In the genomic region with DNA sequence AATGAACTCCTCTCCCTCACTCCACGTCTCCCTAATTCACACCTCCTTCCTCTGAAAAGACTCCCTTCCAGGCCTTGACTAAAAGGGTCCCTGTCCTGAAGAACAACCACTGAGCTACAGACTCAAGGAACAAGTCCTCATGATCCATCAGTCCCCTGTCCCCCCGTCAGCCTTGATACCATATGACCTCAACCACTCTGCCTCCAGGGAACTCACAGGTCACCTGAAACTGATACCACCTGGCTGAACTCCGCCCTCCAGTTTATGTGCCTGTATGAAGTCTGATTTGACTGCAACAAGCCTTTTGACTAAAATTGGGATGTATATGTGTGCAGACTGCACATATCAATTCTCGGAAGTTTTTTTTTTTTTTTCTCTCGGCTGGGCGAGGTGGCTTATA, we compare ENCODE assay signal across 15 cellular contexts.
DNase-seq lines count a peak whose midpoint lies in the region; ATAC-seq and TF ChIP-seq lines count a peak whose summit lies in the region.
"Had no signal": no experiment of that assay in that cellular context is flagged by ENCODE, and none has a peak within 500 bp of the region (broad histone marks: within the 10 kb centered on the region; RNA-seq: fewer than 3 reads in every experiment).

No MANE protein-coding gene starts in this region.

- 89 to 97% methylated on average over 6 of the region's 6 CpGs for WGBS in testis, 2 donors

- H3K4me1 ChIP-seq in testis = no peaks in the 10 kb centered on the region

- no peaks in the 10 kb centered on the region for H3K27me3 Mint-ChIP-seq in activated CD8-positive, alpha-beta T cell treated with anti-CD3 and anti-CD28 coated beads, Interleukin-2, amount 10 ng/mL, durations not matched to agents 7 days and 5 days (ENCODE audit: low read depth)

- H3K36me3 ChIP-seq in testis (ENCODE audit: low read depth, missing control alignments) (no peaks in the 10 kb centered on the region), H7 (replicated peaks; ENCODE audit: control insufficient read depth, insufficient read depth, low read length) (no peaks in the 10 kb centered on the region)
- H3K36me3 ChIP-seq: SJSA1 had no signal

- CTCF ChIA-PET in activated CD8-positive, alpha-beta T cell treated with anti-CD3 and anti-CD28 coated beads, Interleukin-2, amount 10 ng/mL, durations not matched to agents 7 days and 5 days (lab: Charles Lee) = no interaction called here

- H3K4me3 ChIP-seq in testis (no peak overlapping the region), H7 (ENCODE audit: insufficient read depth, low read depth, low read length) (no peak overlapping the region)
- H3K4me3 ChIP-seq: SJSA1 had no signal

- TF ChIP-seq CTCF in testis (IDR thresholded peaks at IDR 0.05) = no peak

- peak overlapping the region; percentile 54 for H3K27ac Mint-ChIP-seq in activated CD8-positive, alpha-beta T cell treated with anti-CD3 and anti-CD28 coated beads, Interleukin-2, amount 10 ng/mL, durations not matched to agents 7 days and 5 days

- intact Hi-C loops in testis (cut with DNase I; ENCODE audit: low total_unique reads) = no loop called here

- peaks cover 4% of the 10 kb centered on the region for H3K9me3 Mint-ChIP-seq in activated CD8-positive, alpha-beta T cell treated with anti-CD3 and anti-CD28 coated beads, Interleukin-2, amount 10 ng/mL, durations not matched to agents 7 days and 5 days (ENCODE audit: insufficient read depth)

- DNase-seq in D341Med (ENCODE audit: low spot score) = peak; percentile 8
- no peak for DNase-seq in activated CD8-positive, alpha-beta T cell treated with anti-CD3 and anti-CD28 coated beads, Interleukin-2, amount 10 ng/mL, durations not matched to agents 7 days and 5 days
- no peak for DNase-seq in stimulated activated CD4-positive, alpha-beta T cell treated with anti-CD3 and anti-CD28 coated beads, Interleukin-1b, Interleukin-23, amount 100 ng/mL, for 48 hours
- DNase-seq in testis = no peak
- no peak for DNase-seq in H7
- no peak for DNase-seq in cortex of kidney (lab: John Stamatoyannopoulos, UW)
- DNase-seq: activated CD4-positive, CD25-positive, alpha-beta regulatory T cell treated with anti-CD3 and anti-CD28 coated beads, Interleukin-2, amount 50 U/mL, for 72 hours; DMS79 treated with DMSO at 0.1 percent for 48 hours; hippocampal formation; left ventricle myocardium superior; NCI-H1105; NCI-H69 had no signal

- H3K4me1 Mint-ChIP-seq in activated CD8-positive, alpha-beta T cell treated with anti-CD3 and anti-CD28 coated beads, Interleukin-2, amount 10 ng/mL, durations not matched to agents 7 days and 5 days (ENCODE audit: low read depth) = peaks cover 50% of the 10 kb centered on the region

- no peaks in the 10 kb centered on the region for H3K9me3 ChIP-seq in testis
- H3K9me3 ChIP-seq: SJSA1 had no signal

- no peak overlapping the region for H3K4me3 Mint-ChIP-seq in activated CD8-positive, alpha-beta T cell treated with anti-CD3 and anti-CD28 coated beads, Interleukin-2, amount 10 ng/mL, durations not matched to agents 7 days and 5 days

- no peaks in the 10 kb centered on the region for H3K27me3 ChIP-seq in testis
- H3K27me3 ChIP-seq in H7 (ENCODE audit: control insufficient read depth, insufficient read depth, low read length) = no peaks in the 10 kb centered on the region
- H3K27me3 ChIP-seq: SJSA1 had no signal

- peaks cover 6% of the 10 kb centered on the region for H3K36me3 Mint-ChIP-seq in activated CD8-positive, alpha-beta T cell treated with anti-CD3 and anti-CD28 coated beads, Interleukin-2, amount 10 ng/mL, durations not matched to agents 7 days and 5 days (ENCODE audit: low read depth)

- ATAC-seq in GM19438 (IDR thresholded peaks at IDR 0.05; ENCODE audit: low read depth, unreplicated experiment) = peak; percentile 32
- peak; percentile 30 for ATAC-seq in HG03060 (IDR thresholded peaks at IDR 0.05; ENCODE audit: low read depth, unreplicated experiment)
- no peak for ATAC-seq in activated CD8-positive, alpha-beta T cell treated with anti-CD3 and anti-CD28 coated beads, Interleukin-2, amount 10 ng/mL, durations not matched to agents 7 days and 5 days

- no peak overlapping the region for H3K27ac ChIP-seq in testis

- POLR2A ChIA-PET in activated CD8-positive, alpha-beta T cell treated with anti-CD3 and anti-CD28 coated beads, Interleukin-2, amount 10 ng/mL, durations not matched to agents 7 days and 5 days (lab: Charles Lee) = no interaction called here

- no peak for TF ChIP-seq POLR2A in testis (IDR thresholded peaks at IDR 0.05)
